Comparison of ENCODE assay signal across 21 cellular contexts in the genomic region with DNA sequence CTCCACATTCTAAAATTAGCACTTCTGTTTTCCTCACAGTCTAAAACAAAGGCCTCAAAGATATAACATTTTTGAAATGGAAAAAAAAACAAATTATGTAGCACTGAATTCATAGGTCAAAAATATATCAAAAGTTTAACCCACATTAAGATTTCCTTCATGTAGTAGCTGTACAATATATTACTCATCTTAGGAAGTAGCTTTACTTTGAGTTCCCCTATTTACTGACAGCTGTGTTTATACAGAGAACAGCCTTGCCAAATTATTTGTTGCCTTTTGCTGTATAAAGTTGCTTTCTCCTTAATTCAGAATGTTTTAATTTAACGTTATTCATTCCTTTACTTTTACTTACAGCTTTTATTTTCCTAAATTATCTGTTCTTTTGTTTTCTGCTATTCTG.
"Had no signal": no experiment of that assay in that cellular context is flagged by ENCODE, and none has a peak within 500 bp of the region (broad histone marks: within the 10 kb centered on the region; RNA-seq: fewer than 3 reads in every experiment).

No MANE protein-coding gene starts in this region.

- H3K4me1 Mint-ChIP-seq: activated B cell treated with CpG ODN at 0.5 μM for 24 hours; activated CD4-positive, alpha-beta T cell treated with anti-CD3 and anti-CD28 coated beads, Interleukin-2, amount 10 ng/mL, durations not matched to agents 24 days and 14 days; activated T-helper 17 cell treated with anti-CD3 and anti-CD28 coated beads, Interleukin-2, amount 50 U/mL, for 72 hours; mesothelial cell of epicardium; naive thymus-derived CD4-positive, alpha-beta T cell; stimulated activated memory B cell treated with anti-CD40 and anti-IgM and Interleukin-4, amounts not matched to agents 10 μg/mL and 1 μg/mL and 100 μg/mL, for 72 hours had no signal

- H3K4me3 ChIP-seq: adrenal gland, dorsolateral prefrontal cortex, smooth muscle cell, upper lobe of left lung had no signal

- H3K36me3 ChIP-seq: adrenal gland, neutrophil, upper lobe of left lung had no signal

- H3K4me3 Mint-ChIP-seq: activated B cell treated with CpG ODN at 0.5 μM for 24 hours; activated CD4-positive, alpha-beta T cell treated with anti-CD3 and anti-CD28 coated beads, Interleukin-2, amount 10 ng/mL, durations not matched to agents 24 days and 14 days; activated naive CD4-positive, alpha-beta T cell treated with anti-CD3 and anti-CD28 coated beads for 36 hours; activated T-helper 17 cell treated with anti-CD3 and anti-CD28 coated beads, Interleukin-2, amount 50 U/mL, for 72 hours; mesothelial cell of epicardium; naive thymus-derived CD4-positive, alpha-beta T cell; stimulated activated memory B cell treated with anti-CD40 and anti-IgM and Interleukin-4, amounts not matched to agents 10 μg/mL and 1 μg/mL and 100 μg/mL, for 72 hours had no signal

- H3K4me1 ChIP-seq: adrenal gland, upper lobe of left lung had no signal

- H3K27me3 ChIP-seq: adrenal gland, neutrophil, upper lobe of left lung had no signal

- H3K9me3 ChIP-seq: adrenal gland, neutrophil, upper lobe of left lung had no signal

- DNase-seq: activated B cell treated with CpG ODN at 0.5 μM for 24 hours; activated CD4-positive, alpha-beta T cell treated with anti-CD3 and anti-CD28 coated beads, Interleukin-2, amount 10 ng/mL, durations not matched to agents 24 days and 14 days; activated CD8-positive, alpha-beta memory T cell treated with anti-CD3 and anti-CD28 coated beads for 24 hours; activated naive CD4-positive, alpha-beta T cell treated with anti-CD3 and anti-CD28 coated beads for 36 hours; activated T-cell treated with anti-CD3 and anti-CD28 coated beads for 4 hours; adrenal gland; cerebellar nuclear complex; dorsolateral prefrontal cortex; hippocampal formation; kidney glomerular epithelial cell; naive thymus-derived CD4-positive, alpha-beta T cell; right cardiac atrium; substantia nigra; T-helper 2 cell; upper lobe of left lung had no signal

- H3K27ac Mint-ChIP-seq: activated B cell treated with CpG ODN at 0.5 μM for 24 hours; activated CD4-positive, alpha-beta T cell treated with anti-CD3 and anti-CD28 coated beads, Interleukin-2, amount 10 ng/mL, durations not matched to agents 24 days and 14 days; activated naive CD4-positive, alpha-beta T cell treated with anti-CD3 and anti-CD28 coated beads for 36 hours; activated T-helper 17 cell treated with anti-CD3 and anti-CD28 coated beads, Interleukin-2, amount 50 U/mL, for 72 hours; mesothelial cell of epicardium; naive thymus-derived CD4-positive, alpha-beta T cell; progenitor cell of endocrine pancreas; stimulated activated memory B cell treated with anti-CD40 and anti-IgM and Interleukin-4, amounts not matched to agents 10 μg/mL and 1 μg/mL and 100 μg/mL, for 72 hours had no signal

- H3K4me2 ChIP-seq: smooth muscle cell had no signal

- H3K9me3 Mint-ChIP-seq: activated B cell treated with CpG ODN at 0.5 μM for 24 hours; activated CD4-positive, alpha-beta T cell treated with anti-CD3 and anti-CD28 coated beads, Interleukin-2, amount 10 ng/mL, durations not matched to agents 24 days and 14 days; activated T-helper 17 cell treated with anti-CD3 and anti-CD28 coated beads, Interleukin-2, amount 50 U/mL, for 72 hours; stimulated activated memory B cell treated with anti-CD40 and anti-IgM and Interleukin-4, amounts not matched to agents 10 μg/mL and 1 μg/mL and 100 μg/mL, for 72 hours had no signal

- H3K27ac ChIP-seq: adrenal gland, dorsolateral prefrontal cortex, neutrophil, upper lobe of left lung had no signal

- H3K36me3 Mint-ChIP-seq: mesothelial cell of epicardium; naive thymus-derived CD4-positive, alpha-beta T cell; stimulated activated memory B cell treated with anti-CD40 and anti-IgM and Interleukin-4, amounts not matched to agents 10 μg/mL and 1 μg/mL and 100 μg/mL, for 72 hours had no signal

- H3K27me3 Mint-ChIP-seq: activated B cell treated with CpG ODN at 0.5 μM for 24 hours; activated CD4-positive, alpha-beta T cell treated with anti-CD3 and anti-CD28 coated beads, Interleukin-2, amount 10 ng/mL, durations not matched to agents 24 days and 14 days; activated T-helper 17 cell treated with anti-CD3 and anti-CD28 coated beads, Interleukin-2, amount 50 U/mL, for 72 hours; naive thymus-derived CD4-positive, alpha-beta T cell; progenitor cell of endocrine pancreas; stimulated activated memory B cell treated with anti-CD40 and anti-IgM and Interleukin-4, amounts not matched to agents 10 μg/mL and 1 μg/mL and 100 μg/mL, for 72 hours had no signal
